8 cellular contexts compared by ENCODE assay signal in the genomic region with DNA sequence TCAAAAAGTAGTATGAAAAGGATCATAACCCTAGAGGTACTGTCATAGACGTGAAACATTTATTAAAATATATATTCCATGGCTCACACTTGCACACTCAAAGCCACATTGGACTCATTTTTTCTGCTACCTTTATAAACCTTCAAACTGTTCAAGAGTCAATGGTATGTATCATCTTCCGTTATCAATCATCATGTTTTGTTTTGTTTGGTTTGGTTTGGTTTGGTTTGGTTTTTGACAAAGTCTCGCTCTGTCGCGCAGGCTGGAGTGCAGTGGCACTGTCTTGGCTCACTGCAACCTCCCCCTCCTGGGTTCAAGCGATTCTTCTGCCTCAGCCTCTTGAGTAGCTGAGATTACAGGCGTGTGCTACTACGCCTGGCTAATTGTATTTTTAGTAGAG. TPM values are rescaled to one million over a fixed set of nuclear protein-coding genes. Genes with fewer than 3 reads are reported as not detected.
DNase-seq lines count a peak whose midpoint lies in the region; ATAC-seq and TF ChIP-seq lines count a peak whose summit lies in the region.

No MANE protein-coding gene starts in this region.

- H3K9ac ChIP-seq in rectal smooth muscle tissue (ENCODE audit: low read length): no peak overlapping the region

- DNase-seq in Caco-2: no peak
- peak in 2 of 34 experiments; percentile 57 to 61 for DNase-seq in T-cell
- no peak for DNase-seq in NCI-H82 treated with DMSO at 0.1 percent for 48 hours (lab: John Stamatoyannopoulos, UW; ENCODE audit: unreplicated experiment)
- no peak for DNase-seq in D341Med (ENCODE audit: low spot score)
- no peak for DNase-seq in globus pallidus (ENCODE audit: low spot score)

- no peak for TF ChIP-seq CTCF in Caco-2 (IDR thresholded peaks at IDR 0.05; ENCODE audit: insufficient read depth in 1 of 2, low read depth in 1 of 2, low read length in 1 of 2, severe bottlenecking in 1 of 2, unreplicated experiment in 1 of 2)

- intact Hi-C loops in Caco-2 (cut with micrococcal nuclease; ENCODE audit: unreplicated experiment): no loop called here
- intact Hi-C loops in dendritic cell treated with granulocyte-macrophage colony-stimulating factor and Interleukin-4, amounts not matched to agents 40 ng/mL and 50 ng/mL, for 4 days (cut with micrococcal nuclease): loop anchor here (5.0 kb wide), 1 partner anchor 36 kb away; a partner anchor contains a TSS

- POLR2A ChIA-PET in Caco-2 (lab: Charles Lee): interaction anchor here (1.1 kb wide), 1 partner anchor 35 kb away, joined by 5 read pairs; a partner anchor contains a TSS
- POLR2A ChIA-PET in T-cell (lab: Charles Lee): interaction anchor here in 1 of 2 donors (0.7 kb wide), 1 partner anchor 99 kb away, joined by 3 read pairs; no protein-coding TSS in a partner anchor

- H3K36me3 ChIP-seq in Caco-2 (ENCODE audit: control insufficient read depth, insufficient read depth, low read length): no peaks in the 10 kb centered on the region
- H3K36me3 ChIP-seq in rectal smooth muscle tissue (ENCODE audit: control insufficient read depth, insufficient read depth, low read length): no peaks in the 10 kb centered on the region

- H3K4me1 Mint-ChIP-seq in Caco-2 (ENCODE audit: low read depth, unreplicated experiment) (peaks cover 47% of the 10 kb centered on the region), T-cell (peaks cover 58 to 63% (median 63%) of the 10 kb centered on the region in 3 donors)
- peaks cover 55% of the 10 kb centered on the region for H3K4me1 Mint-ChIP-seq in dendritic cell treated with granulocyte-macrophage colony-stimulating factor and Interleukin-4, amounts not matched to agents 40 ng/mL and 50 ng/mL, for 4 days (ENCODE audit: low read depth)

- H3K4me3 ChIP-seq in Caco-2 (ENCODE audit: low read depth, low read length) (no peak overlapping the region), rectal smooth muscle tissue (ENCODE audit: low read length) (peak overlapping the region; percentile 32)

- H3K27me3 ChIP-seq in Caco-2 (replicated peaks; ENCODE audit: control insufficient read depth, insufficient read depth, low read length): no peaks in the 10 kb centered on the region
- no peaks in the 10 kb centered on the region for H3K27me3 ChIP-seq in rectal smooth muscle tissue (ENCODE audit: control insufficient read depth, insufficient read depth, low read length)

- peaks cover 54% of the 10 kb centered on the region for H3K4me1 ChIP-seq in Caco-2
- peaks cover 8% of the 10 kb centered on the region for H3K4me1 ChIP-seq in rectal smooth muscle tissue (ENCODE audit: control insufficient read depth, insufficient read depth, low read length)

- H3K27me3 Mint-ChIP-seq in Caco-2 (ENCODE audit: insufficient read depth, unreplicated experiment): no peaks in the 10 kb centered on the region
- H3K27me3 Mint-ChIP-seq in T-cell: no peaks in the 10 kb centered on the region
- no peaks in the 10 kb centered on the region for H3K27me3 Mint-ChIP-seq in dendritic cell treated with granulocyte-macrophage colony-stimulating factor and Interleukin-4, amounts not matched to agents 40 ng/mL and 50 ng/mL, for 4 days

- BruUV-seq in Caco-2 (replicated peaks; lab: Mats Ljungman, UMichigan): TSS peak; percentile 23

- peaks cover 38% of the 10 kb centered on the region for H3K36me3 Mint-ChIP-seq in Caco-2 (ENCODE audit: insufficient read depth, unreplicated experiment)
- H3K36me3 Mint-ChIP-seq in T-cell: peaks cover 16% of the 10 kb centered on the region
- peaks cover 29% of the 10 kb centered on the region for H3K36me3 Mint-ChIP-seq in dendritic cell treated with granulocyte-macrophage colony-stimulating factor and Interleukin-4, amounts not matched to agents 40 ng/mL and 50 ng/mL, for 4 days (ENCODE audit: low read depth)

- no peaks in the 10 kb centered on the region for H3K9me3 Mint-ChIP-seq in Caco-2 (ENCODE audit: unreplicated experiment)
- no peaks in the 10 kb centered on the region for H3K9me3 Mint-ChIP-seq in T-cell
- H3K9me3 Mint-ChIP-seq in dendritic cell treated with granulocyte-macrophage colony-stimulating factor and Interleukin-4, amounts not matched to agents 40 ng/mL and 50 ng/mL, for 4 days: no peaks in the 10 kb centered on the region

- no peaks in the 10 kb centered on the region for H3K9me3 ChIP-seq in Caco-2

- H3K27ac Mint-ChIP-seq in Caco-2 (ENCODE audit: unreplicated experiment) (no peak overlapping the region), T-cell (peak overlapping the region; percentile 94 to 97)
- peak overlapping the region; percentile 95 for H3K27ac Mint-ChIP-seq in dendritic cell treated with granulocyte-macrophage colony-stimulating factor and Interleukin-4, amounts not matched to agents 40 ng/mL and 50 ng/mL, for 4 days

- CTCF ChIA-PET in Caco-2 (lab: Charles Lee) (interaction anchor here (0.5 to 0.7 kb wide), 2 partner anchors 44 to 156 kb away, joined by 3 to 9 read pairs; no protein-coding TSS in a partner anchor), T-cell (lab: Charles Lee) (interaction anchor here in 1 of 2 donors (0.6 to 0.7 kb wide), 2 partner anchors 8 to 328 kb away, joined by 3 read pairs; no protein-coding TSS in a partner anchor)

- peak in 3 of 4 experiments; percentile 9 to 15 (median 12) for ATAC-seq in T-cell (replicated peaks in 1 of 4)
- no peak for ATAC-seq in GM19035 (IDR thresholded peaks at IDR 0.05; ENCODE audit: unreplicated experiment)

- no peak overlapping the region for H3K27ac ChIP-seq in rectal smooth muscle tissue (ENCODE audit: low read depth, low read length)

- H3K4me3 Mint-ChIP-seq in Caco-2 (ENCODE audit: unreplicated experiment): peak overlapping the region; percentile 87
- H3K4me3 Mint-ChIP-seq in T-cell: peak overlapping the region; percentile 87 to 95 (median 92)
- H3K4me3 Mint-ChIP-seq in dendritic cell treated with granulocyte-macrophage colony-stimulating factor and Interleukin-4, amounts not matched to agents 40 ng/mL and 50 ng/mL, for 4 days: peak overlapping the region; percentile 76

RNA-seq across cellular contexts. Expression of a gene that starts 1.8 kb away (rescaled TPM):
- 33.7 and 36.1 TPM in 2 replicates for total RNA-seq in Caco-2 (2022)
- 10 to 100 TPM; 43.7 to 80.1 (median 71.6) TPM for total RNA-seq in T-cell

RNA-seq across cellular contexts. Expression of a gene that starts 34.6 kb away (rescaled TPM):
- total RNA-seq in Caco-2 (2022): 11.7 and 13.1 TPM in 2 replicates
- total RNA-seq in T-cell: 10 to 100 TPM; 19.5 to 29.6 (median 25.6) TPM
